ENCODE assay signal across 25 cellular contexts in the genomic region with DNA sequence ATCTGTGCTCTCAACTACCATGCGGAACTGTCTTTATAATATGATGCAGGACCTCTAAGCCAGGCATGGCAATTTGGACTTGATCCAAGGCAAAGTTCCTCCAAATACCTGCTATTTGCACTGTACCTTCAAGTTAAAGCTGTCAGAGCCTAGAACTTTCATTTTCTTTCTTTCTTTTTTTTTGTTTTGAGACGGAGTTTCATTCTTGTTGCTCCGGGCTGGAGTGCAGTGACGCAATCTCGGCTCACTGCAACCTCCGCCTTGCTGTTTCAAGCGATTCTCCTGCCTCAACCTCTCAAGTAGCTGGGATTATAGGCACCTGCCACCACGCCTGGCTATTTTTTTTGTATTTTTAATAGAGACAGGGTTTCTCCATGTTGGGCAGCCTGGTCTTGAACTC. TPM values are rescaled to one million over a fixed set of nuclear protein-coding genes. Genes with fewer than 3 reads are reported as not detected.
A peak's percentile ranks its signal among the peaks of the same experiment; 100 is the strongest.
DNase-seq lines count a peak whose midpoint lies in the region; ATAC-seq and TF ChIP-seq lines count a peak whose summit lies in the region.
"Had no signal": no experiment of that assay in that cellular context is flagged by ENCODE, and none has a peak within 500 bp of the region (broad histone marks: within the 10 kb centered on the region; RNA-seq: fewer than 3 reads in every experiment).

No MANE protein-coding gene starts in this region.

- H3K4me1 ChIP-seq in heart right ventricle, result peaks cover 0 to 55% (median 23%) of the 10 kb centered on the region in 9 donors
- H3K4me1 ChIP-seq in OCI-LY3 (ENCODE audit: low read length), result peaks cover 75% of the 10 kb centered on the region
- peaks cover 4 to 47% of the 10 kb centered on the region in 2 donors for H3K4me1 ChIP-seq in right atrium auricular region
- H3K4me1 ChIP-seq in upper lobe of left lung, result peaks cover 3 to 11% (median 7%) of the 10 kb centered on the region in 4 donors
- H3K4me1 ChIP-seq: prostate gland had no signal

- peak overlapping the region; percentile 62 for H3K4me2 ChIP-seq in OCI-LY3 (ENCODE audit: low read length)

- no peaks in the 10 kb centered on the region for H4K20me1 ChIP-seq in OCI-LY3 (ENCODE audit: insufficient read depth, low read length)

- DNase-seq in heart right ventricle, result no peak
- no peak for DNase-seq in Right ventricle myocardium superior
- no peak for DNase-seq in right atrium auricular region (ENCODE audit: low spot score)
- DNase-seq in upper lobe of left lung, result peak in 1 of 2 donors; percentile 78
- no peak for DNase-seq in NCI-H82 (lab: John Stamatoyannopoulos, UW)
- DNase-seq in putamen (ENCODE audit: low spot score), result no peak
- DNase-seq in SKM-1 treated with dmso at 0.1 percent for 144 hours (lab: John Stamatoyannopoulos, UW; ENCODE audit: unreplicated experiment), result no peak
- DNase-seq: activated CD4-positive, alpha-beta T cell treated with anti-CD3 and anti-CD28 coated beads, Interleukin-2, amount 10 ng/mL, durations not matched to agents 7 days and 5 days; activated naive CD4-positive, alpha-beta T cell treated with anti-CD3 and anti-CD28 coated beads, Interleukin-2, amount 50 U/mL, for 16 hours; anterior cingulate cortex; foreskin keratinocyte; GOT3; hippocampal formation; islet precursor cell; mammary epithelial cell; NCI-H187; NCI-H69; stimulated activated CD4-positive, alpha-beta T cell treated with anti-CD3 and anti-CD28 coated beads, Interleukin-2, amount 100 ng/mL, for 48 hours; stimulated activated naive CD8-positive, alpha-beta T cell treated with anti-CD3 and anti-CD28 coated beads, Interleukin-15, Interleukin-2, amounts not matched to agents 100 U/mL and 50 U/mL, for 24 hours; WERI-Rb-1 had no signal

- H3K9me3 ChIP-seq in heart right ventricle (no peaks in the 10 kb centered on the region), OCI-LY3 (ENCODE audit: insufficient read depth, low read length) (no peaks in the 10 kb centered on the region), right atrium auricular region (no peaks in the 10 kb centered on the region), upper lobe of left lung (no peaks in the 10 kb centered on the region)
- H3K9me3 ChIP-seq: neutrophil, Peyer's patch, prostate gland had no signal

- H3K27ac ChIP-seq in heart right ventricle (peak overlapping the region in 7 of 10 donors; percentile 7 to 82 (median 50)), OCI-LY3 (ENCODE audit: low read length) (no peak overlapping the region; the same call in 1 of the 2 replicates), right atrium auricular region (peak overlapping the region; percentile 41 to 73), upper lobe of left lung (peak overlapping the region in 2 of 4 donors; percentile 45 to 55)
- H3K27ac ChIP-seq: neutrophil, Peyer's patch, prostate gland, SK-N-MC, WERI-Rb-1 had no signal

- TF ChIP-seq EP300 in upper lobe of left lung (IDR thresholded peaks at IDR 0.05), result no peak

- no peak for TF ChIP-seq CTCF in heart right ventricle (IDR thresholded peaks at IDR 0.05)
- no peak for TF ChIP-seq CTCF in OCI-LY3 (IDR thresholded peaks at IDR 0.05; ENCODE audit: low read depth, low read length)
- TF ChIP-seq CTCF in right atrium auricular region (IDR thresholded peaks at IDR 0.05), result no peak
- no peak for TF ChIP-seq CTCF in upper lobe of left lung (IDR thresholded peaks at IDR 0.05)

- no peaks in the 10 kb centered on the region for H3K79me2 ChIP-seq in OCI-LY3 (ENCODE audit: low read length)

- peak overlapping the region; percentile 13; the same call in 1 of the 2 replicates for H3K9ac ChIP-seq in OCI-LY3 (ENCODE audit: low read length)

- intact Hi-C loops in heart right ventricle (cut with DNase I) (loop anchor here in 3 of 10 donors (5.0 to 10.0 kb wide), 3 partner anchors 84 to 246 kb away; partner anchors contain the start of genes ACBD4 (in 1 of the 3) and PLCD3 (in 1 of the 3)), Right ventricle myocardium superior (cut with DNase I) (no loop called here)

- H3K36me3 ChIP-seq in heart right ventricle (no peaks in the 10 kb centered on the region), OCI-LY3 (replicated peaks; ENCODE audit: low read depth, low read length) (no peaks in the 10 kb centered on the region), right atrium auricular region (no peaks in the 10 kb centered on the region), upper lobe of left lung (no peaks in the 10 kb centered on the region)
- H3K36me3 ChIP-seq: neutrophil, Peyer's patch, prostate gland, WERI-Rb-1 had no signal

- TF ChIP-seq POLR2A in upper lobe of left lung (IDR thresholded peaks at IDR 0.05), result no peak

- 72 to 74% methylated on average over 8 of the region's 8 CpGs for WGBS in heart right ventricle, 2 donors
- WGBS in upper lobe of left lung, 2 donors, result 29 to 61% methylated on average over 8 of the region's 8 CpGs

- ATAC-seq in heart right ventricle, result no peak
- ATAC-seq in Right ventricle myocardium superior (ENCODE audit: poor library complexity), result no peak
- no peak for ATAC-seq in upper lobe of left lung (ENCODE audit: low FRiP score in 2 of 2)
- ATAC-seq: foreskin keratinocyte; stimulated activated naive CD8-positive, alpha-beta T cell treated with anti-CD3 and anti-CD28 coated beads, Interleukin-15, Interleukin-2, amounts not matched to agents 100 U/mL and 50 U/mL, for 24 hours had no signal

- no peaks in the 10 kb centered on the region for H3K27me3 ChIP-seq in heart right ventricle
- H3K27me3 ChIP-seq in OCI-LY3 (ENCODE audit: low read depth, low read length), result peaks cover 7% of the 10 kb centered on the region; the same call in 1 of the 2 replicates
- H3K27me3 ChIP-seq in right atrium auricular region, result no peaks in the 10 kb centered on the region
- H3K27me3 ChIP-seq in upper lobe of left lung, result no peaks in the 10 kb centered on the region
- H3K27me3 ChIP-seq: foreskin keratinocyte, Peyer's patch had no signal

- no peak overlapping the region for H3K4me3 ChIP-seq in heart right ventricle
- H3K4me3 ChIP-seq in OCI-LY3 (ENCODE audit: low read length), result peak overlapping the region; percentile 44
- no peak overlapping the region for H3K4me3 ChIP-seq in right atrium auricular region
- peak overlapping the region in 3 of 4 donors; percentile 5 to 20 (median 14) for H3K4me3 ChIP-seq in upper lobe of left lung
- H3K4me3 ChIP-seq: Peyer's patch, prostate gland, SK-N-MC had no signal

- no peak overlapping the region for H2AFZ ChIP-seq in OCI-LY3 (ENCODE audit: low read depth, low read length)

RNA-seq across cellular contexts. Expression of gene ARHGAP27, which starts 51.7 kb away (rescaled TPM):
- 10 to 100 TPM; 15.2 to 46.9 (median 25.3) TPM for total RNA-seq in heart right ventricle
- polyA plus RNA-seq in heart right ventricle, result 10 to 100 TPM; 17.9 to 65.8 TPM
- 30.4 TPM for total RNA-seq in Right ventricle myocardium superior
- 10 to 100 TPM; 18.9 to 21.9 TPM for total RNA-seq in right atrium auricular region
- 100 to 1,000 TPM in 1 of 6 donors, 10 to 100 TPM in 5; 46.1 to 243 (median 81.4) TPM for total RNA-seq in upper lobe of left lung

Comparison
In these comparisons a context has a peak if more than half of its experiments do, and no peak if none do; other contexts are left out.
1. H3K4me3 ChIP-seq: peak in OCI-LY3 (single experiment) and upper lobe of left lung (3 of 4); none in heart right ventricle (0 of 10) and right atrium auricular region (0 of 2).